8 cellular contexts compared by ENCODE assay signal in the genomic region with DNA sequence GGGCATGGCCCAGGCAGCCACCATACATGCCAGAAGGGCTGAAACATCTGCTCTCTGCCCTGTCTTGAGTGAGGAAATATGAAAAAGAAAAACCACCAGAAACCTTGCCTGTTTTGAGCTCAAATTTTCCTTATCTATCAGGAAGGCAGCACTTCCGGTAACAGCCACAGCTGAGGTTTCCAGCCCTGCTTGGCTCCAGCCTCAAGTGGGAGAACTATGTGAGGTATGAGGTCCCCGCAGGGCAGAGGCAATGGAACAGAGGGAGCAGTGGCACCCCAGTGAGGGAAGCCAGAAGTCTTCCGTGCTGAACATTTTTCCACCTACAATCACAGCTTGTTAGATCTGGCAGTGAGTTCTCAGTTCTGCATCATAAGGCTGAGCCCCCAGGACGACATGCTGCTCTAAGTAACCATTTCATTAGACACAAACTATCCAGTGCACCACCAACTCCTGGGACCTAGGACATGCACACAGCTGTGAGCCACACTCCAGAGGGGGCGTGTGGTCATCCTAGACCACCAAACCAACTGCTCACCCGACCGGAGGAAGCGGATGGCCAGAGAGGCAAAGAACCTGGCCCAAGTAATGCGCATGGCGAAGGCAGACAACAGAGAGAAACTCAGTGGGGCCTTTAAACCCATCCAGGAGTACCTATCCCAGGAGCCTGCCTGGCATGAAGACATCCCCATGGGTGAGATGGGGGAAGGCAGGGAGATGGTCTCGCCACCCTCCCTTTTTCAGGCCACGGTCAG. TPM values are rescaled to one million over a fixed set of nuclear protein-coding genes. Genes with fewer than 3 reads are reported as not detected.
A peak's percentile ranks its signal among the peaks of the same experiment; 100 is the strongest.
DNase-seq lines count a peak whose midpoint lies in the region; ATAC-seq and TF ChIP-seq lines count a peak whose summit lies in the region.

No MANE protein-coding gene starts in this region.

- POLR2A ChIA-PET in AG04450 (lab: Yijun Ruan, JAX), result interaction anchor here (5.0 to 7.9 kb wide), 2 partner anchors 12 to 22 kb away, joined by 63 to 75 read pairs; a partner anchor contains a TSS

- ATAC-seq in GM21576 (IDR thresholded peaks at IDR 0.05; ENCODE audit: unreplicated experiment), result no peak

- H3K4me2 ChIP-seq in Loucy (ENCODE audit: low read depth, low read length, poor library complexity, severe bottlenecking), result peak overlapping the region; percentile 76

- no peak overlapping the region for H2AFZ ChIP-seq in Loucy (ENCODE audit: low read length)

- CTCF ChIA-PET in AG04450 (lab: Charles Lee), result interaction anchor here (1.0 kb wide), 2 partner anchors 9 to 309 kb away, joined by 3 read pairs; no protein-coding TSS in a partner anchor

- H3K4me3 ChIP-seq in AG04450 (ENCODE audit: low read depth, low read length), result no peak overlapping the region
- H3K4me3 ChIP-seq in Loucy (ENCODE audit: low read length, poor library complexity, severe bottlenecking), result peak overlapping the region; percentile 21
- no peak overlapping the region for H3K4me3 ChIP-seq in mucosa of stomach (ENCODE audit: low read length)

- H3K9me3 ChIP-seq in AG04450 (ENCODE audit: control insufficient read depth, insufficient read depth, low read length) (no peaks in the 10 kb centered on the region; the same call in 1 of the 2 replicates), Loucy (ENCODE audit: insufficient read depth, low read depth, low read length) (no peaks in the 10 kb centered on the region), mucosa of stomach (ENCODE audit: control insufficient read depth, low read length) (no peaks in the 10 kb centered on the region)

- TF ChIP-seq CTCF in AG04450 (IDR thresholded peaks at IDR 0.05; ENCODE audit: low read depth, low read length), result no peak
- no peak for TF ChIP-seq CTCF in Loucy (conservative IDR thresholded peaks at IDR 0.05; ENCODE audit: low read length)

- H3K27me3 ChIP-seq in AG04450 (ENCODE audit: control insufficient read depth, insufficient read depth, low read length) (no peaks in the 10 kb centered on the region), Loucy (ENCODE audit: insufficient read depth, low read length, poor library complexity, severe bottlenecking) (no peaks in the 10 kb centered on the region), mucosa of stomach (ENCODE audit: control insufficient read depth, insufficient read depth, low read length) (no peaks in the 10 kb centered on the region)

- H3K9me2 ChIP-seq in Loucy (replicated peaks; ENCODE audit: low read depth, low read length), result no peaks in the 10 kb centered on the region

- H4K20me1 ChIP-seq in Loucy (ENCODE audit: insufficient read depth, low read length, poor library complexity, severe bottlenecking), result peaks cover 83% of the 10 kb centered on the region

- DNase-seq in AG04450 (ENCODE audit: low read depth, low spot score) (peak; percentile 55), hypothalamus (lab: John Stamatoyannopoulos, UW) (no peak), NCI-H345 (lab: John Stamatoyannopoulos, UW) (no peak), SW480 (ENCODE audit: low spot score) (no peak)

- H3K36me3 ChIP-seq in Loucy (ENCODE audit: insufficient read depth, low read length) (peaks cover 88% of the 10 kb centered on the region), mucosa of stomach (ENCODE audit: control insufficient read depth, insufficient read depth, low read length) (peaks cover 61% of the 10 kb centered on the region)

- H3K79me2 ChIP-seq in Loucy (ENCODE audit: insufficient read depth, low read length), result peaks cover 85% of the 10 kb centered on the region

- H3K4me1 ChIP-seq in Loucy (ENCODE audit: insufficient read depth, low read length, poor library complexity, severe bottlenecking), result peaks cover 67% of the 10 kb centered on the region
- peaks cover 69% of the 10 kb centered on the region for H3K4me1 ChIP-seq in mucosa of stomach (ENCODE audit: control insufficient read depth, insufficient read depth, low read length)

- peak overlapping the region; percentile 81 for H3K27ac ChIP-seq in AG04450 (ENCODE audit: low read depth, low read length)
- peak overlapping the region; percentile 47 for H3K27ac ChIP-seq in cingulate gyrus (ENCODE audit: low read depth, low read length)

- peaks cover 16% of the 10 kb centered on the region for H3F3A ChIP-seq in Loucy (ENCODE audit: low read depth)

- H3K9ac ChIP-seq in Loucy (ENCODE audit: low read depth, low read length, poor library complexity, severe bottlenecking) (peak overlapping the region; percentile 70), mucosa of stomach (ENCODE audit: low read length) (peak overlapping the region; percentile 37)

RNA-seq across cellular contexts. Expression of a gene that starts 22.6 kb away (rescaled TPM):
- 722 and 735 TPM in 2 replicates for polyA plus RNA-seq in AG04450 (2011; rRNA removed)
- 648 and 799 TPM in 2 replicates for polyA minus RNA-seq in AG04450 (2011; rRNA and poly(A)+ RNA removed)
